ENCODE assay signal across 8 cellular contexts in the genomic region with DNA sequence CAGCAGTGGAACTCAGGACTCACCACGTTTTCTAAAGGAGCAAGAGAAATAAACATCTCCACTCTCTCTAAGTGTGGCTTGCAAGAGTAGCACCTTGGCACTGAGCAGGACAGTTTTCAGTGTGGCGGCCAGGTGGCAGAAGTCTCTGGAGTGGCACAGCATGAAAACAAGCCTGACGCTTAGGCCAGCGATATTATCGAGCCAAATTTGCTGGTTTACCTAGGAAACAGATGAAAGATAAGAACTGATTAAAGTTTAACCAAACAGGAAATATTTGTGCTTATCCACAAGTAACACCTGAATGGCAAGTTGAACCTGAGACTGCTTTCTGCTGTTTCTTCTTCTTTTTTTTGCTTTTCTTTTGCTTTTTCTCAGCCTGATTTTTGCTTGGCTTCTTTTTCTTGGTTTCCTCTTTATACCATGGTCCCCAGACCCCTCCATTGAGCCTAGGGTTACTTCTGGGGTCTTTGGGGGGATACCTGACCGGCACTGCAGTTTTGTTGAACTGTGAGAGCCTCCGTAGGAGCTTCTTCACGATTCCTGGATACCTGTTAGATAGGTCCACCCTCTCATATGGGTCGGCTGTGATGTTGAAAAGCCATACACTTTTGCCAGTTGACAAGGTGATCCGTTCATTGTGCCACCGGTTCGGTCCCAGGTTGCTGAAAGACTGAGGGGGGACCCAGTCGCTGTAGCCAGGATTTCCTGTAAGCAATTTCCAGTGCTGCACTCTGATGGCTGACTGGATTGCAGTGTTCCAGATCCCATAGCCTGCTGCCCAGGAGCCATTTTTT.
DNase-seq lines count a peak whose midpoint lies in the region; ATAC-seq and TF ChIP-seq lines count a peak whose summit lies in the region.

No MANE protein-coding gene starts in this region.

- DNase-seq in NCI-H510A (lab: John Stamatoyannopoulos, UW) (peak; percentile 4), osteocyte (ENCODE audit: extremely low spot score, unreplicated experiment) (no peak), NCI-H187 (lab: John Stamatoyannopoulos, UW) (no peak), ascending aorta (ENCODE audit: low spot score in 2 of 2) (no peak), left ventricle myocardium inferior (no peak)
- DNase-seq in activated naive CD4-positive, alpha-beta T cell treated with Interleukin-2 at 50 U/mL for 16 hours = peak; percentile 67

- ATAC-seq in GM18520 (IDR thresholded peaks at IDR 0.05; ENCODE audit: unreplicated experiment) = no peak

- no peaks in the 10 kb centered on the region for H3K9me2 ChIP-seq in DOHH2 (replicated peaks; ENCODE audit: control insufficient read depth, low read length)

- no peak overlapping the region for H3K27ac ChIP-seq in DOHH2 (ENCODE audit: low read depth, low read length)
- H3K27ac ChIP-seq in ascending aorta = no peak overlapping the region
- H3K27ac ChIP-seq in left ventricle myocardium inferior (replicated peaks) = no peak overlapping the region

- H3K36me3 ChIP-seq in DOHH2 (ENCODE audit: control insufficient read depth, low read length) = no peaks in the 10 kb centered on the region
- H3K36me3 ChIP-seq in ascending aorta = peaks cover 13 to 23% of the 10 kb centered on the region in 2 donors
- no peaks in the 10 kb centered on the region for H3K36me3 ChIP-seq in left ventricle myocardium inferior

- H4K20me1 ChIP-seq in DOHH2 (ENCODE audit: control insufficient read depth, insufficient read depth, low read depth, low read length) = no peaks in the 10 kb centered on the region

- no peaks in the 10 kb centered on the region for H3K27me3 Mint-ChIP-seq in osteocyte (ENCODE audit: unreplicated experiment)

- no peak overlapping the region for H3K4me2 ChIP-seq in DOHH2 (ENCODE audit: low read length)

- peak overlapping the region; percentile 35 for H3K27ac Mint-ChIP-seq in osteocyte (ENCODE audit: unreplicated experiment)

- TF ChIP-seq CTCF in DOHH2 (IDR thresholded peaks at IDR 0.05; ENCODE audit: low read depth, low read length, poor library complexity, severe bottlenecking) (peak; percentile 14), osteocyte (IDR thresholded peaks at IDR 0.05) (no peak), ascending aorta (IDR thresholded peaks at IDR 0.05) (no peak), left ventricle myocardium inferior (IDR thresholded peaks at IDR 0.05; ENCODE audit: borderline replicate concordance) (no peak)

- H3K9me3 Mint-ChIP-seq in osteocyte (ENCODE audit: unreplicated experiment) = no peaks in the 10 kb centered on the region

- H3F3A ChIP-seq in DOHH2 (ENCODE audit: control insufficient read depth, insufficient read depth) = peaks cover 8% of the 10 kb centered on the region; the same call in 1 of the 2 replicates

- no peak overlapping the region for H3K4me3 Mint-ChIP-seq in osteocyte (ENCODE audit: unreplicated experiment)

- intact Hi-C loops in ascending aorta (cut with DNase I) = no loop called here
- intact Hi-C loops in left ventricle myocardium inferior (cut with micrococcal nuclease) = no loop called here

- no peaks in the 10 kb centered on the region for H3K79me2 ChIP-seq in DOHH2 (ENCODE audit: control insufficient read depth, low read length)

- H3K4me3 ChIP-seq in DOHH2 (ENCODE audit: low read length) (no peak overlapping the region), ascending aorta (no peak overlapping the region), left ventricle myocardium inferior (no peak overlapping the region)

- H3K27me3 ChIP-seq in DOHH2 (ENCODE audit: control insufficient read depth, low read length) (no peaks in the 10 kb centered on the region), ascending aorta (no peaks in the 10 kb centered on the region), left ventricle myocardium inferior (ENCODE audit: low read depth) (no peaks in the 10 kb centered on the region)

- peaks cover 26% of the 10 kb centered on the region for H3K36me3 Mint-ChIP-seq in osteocyte (ENCODE audit: unreplicated experiment)

- H3K4me1 ChIP-seq in DOHH2 (ENCODE audit: control insufficient read depth, low read length) (peaks cover 27% of the 10 kb centered on the region), ascending aorta (no peaks in the 10 kb centered on the region), left ventricle myocardium inferior (no peaks in the 10 kb centered on the region)

- H3K4me1 Mint-ChIP-seq in osteocyte (ENCODE audit: unreplicated experiment) = peaks cover 30% of the 10 kb centered on the region

- H3K9me3 ChIP-seq in DOHH2 (ENCODE audit: control insufficient read depth, insufficient read depth, low read length) (no peaks in the 10 kb centered on the region), ascending aorta (no peaks in the 10 kb centered on the region), left ventricle myocardium inferior (replicated peaks) (no peaks in the 10 kb centered on the region)

Comparison
In these comparisons a context has a peak if more than half of its experiments do, and no peak if none do; other contexts are left out.
1. DNase-seq: peak in NCI-H510A (single experiment) and activated naive CD4-positive, alpha-beta T cell treated with Interleukin-2 at 50 U/mL for 16 hours (single experiment); none in osteocyte (single experiment), NCI-H187 (0 of 2), ascending aorta (0 of 2) and left ventricle myocardium inferior (single experiment).